Comparison of ENCODE assay signal across 8 cellular contexts in the genomic region with DNA sequence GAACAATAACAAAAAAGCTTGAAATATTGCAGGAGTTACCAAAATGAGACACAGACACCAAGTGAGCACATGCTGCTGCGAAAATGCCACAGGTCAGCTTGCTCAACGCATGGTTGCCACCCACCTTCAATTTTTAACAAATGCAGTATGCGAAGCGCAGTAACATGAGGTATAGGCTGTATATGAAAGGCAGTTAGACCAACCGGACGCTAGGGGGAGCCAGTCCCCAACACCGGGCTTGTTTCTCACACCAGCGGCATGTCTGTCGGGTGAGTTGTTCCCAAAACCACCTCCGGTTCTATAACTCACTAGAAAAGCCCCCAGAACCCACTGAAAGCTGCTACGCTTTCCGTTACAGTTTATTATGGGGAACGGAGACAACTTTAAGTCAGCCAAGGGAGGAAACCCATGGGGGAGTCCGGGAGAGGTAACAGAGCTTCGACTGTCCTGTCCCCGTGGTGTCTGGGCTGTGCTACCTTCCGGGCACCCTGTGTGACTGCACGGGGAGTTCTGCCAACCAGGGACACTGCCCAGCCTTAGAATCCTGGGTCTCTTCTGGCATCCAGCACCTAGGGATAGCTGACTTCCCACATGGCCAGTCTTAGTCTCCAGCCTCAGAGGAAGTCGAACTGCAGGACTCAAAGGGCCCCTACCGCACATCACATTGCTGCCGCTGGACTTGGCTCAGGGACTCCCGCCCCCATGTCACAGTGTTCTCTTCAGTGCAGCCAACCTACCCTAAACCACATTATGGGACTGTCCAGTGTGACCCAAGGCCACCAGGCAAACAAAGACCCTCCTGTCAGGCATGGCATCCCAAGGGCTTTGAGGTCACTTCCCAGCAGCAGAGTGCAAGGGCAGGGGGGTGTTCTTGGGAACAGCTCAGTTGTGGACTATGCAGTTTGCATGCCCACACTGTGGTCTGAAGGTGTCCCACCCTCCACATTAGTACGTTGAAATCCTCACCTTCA. TPM values are rescaled to one million over a fixed set of nuclear protein-coding genes. Genes with fewer than 3 reads are reported as not detected.
A peak's percentile ranks its signal among the peaks of the same experiment; 100 is the strongest.
DNase-seq lines count a peak whose midpoint lies in the region; ATAC-seq and TF ChIP-seq lines count a peak whose summit lies in the region.

No MANE protein-coding gene starts in this region.

- 0 out of 2 replicates have a peak, but pooled peaks cover 1% of the 10 kb centered on the region for H3K27me3 ChIP-seq in BJ (ENCODE audit: control insufficient read depth, insufficient read depth, low read length)

- peak; percentile 93 for TF ChIP-seq CTCF in BJ (IDR thresholded peaks at IDR 0.05; ENCODE audit: insufficient read depth, low read depth, low read length)

- ATAC-seq in GM19043 (IDR thresholded peaks at IDR 0.05; ENCODE audit: low read depth, unreplicated experiment) (peak; percentile 94), HG03280 (IDR thresholded peaks at IDR 0.05; ENCODE audit: unreplicated experiment) (peak; percentile 96)

- POLR2A ChIA-PET in BJ (lab: Charles Lee): no interaction called here

- CTCF ChIA-PET in BJ (lab: Yijun Ruan, JAX): interaction anchor here (0.8 to 3.3 kb wide), 8 partner anchors 11 to 370 kb away, joined by 3 to 40 read pairs (median 4); no protein-coding TSS in a partner anchor

- DNase-seq in BJ (ENCODE audit: low read depth) (peak; percentile 25), NCI-H345 treated with DMSO at 0.1 percent for 48 hours (lab: John Stamatoyannopoulos, UW; ENCODE audit: unreplicated experiment) (peak; percentile 64), left kidney (ENCODE audit: low read depth, low spot score) (peak; percentile 94)
- DNase-seq in activated CD4-positive, CD25-positive, alpha-beta regulatory T cell treated with anti-CD3 and anti-CD28 coated beads, Interleukin-2, amount 50 U/mL, for 16 hours (ENCODE audit: low read depth, low spot score): peak; percentile 73
- DNase-seq in central memory CD4-positive, alpha-beta T cell: peak; percentile 80
- DNase-seq in stimulated activated CD4-positive, alpha-beta T cell treated with anti-CD3 and anti-CD28 coated beads, Interleukin-2, amount 100 ng/mL, for 48 hours: peak; percentile 89 to 90

- H3K4me3 ChIP-seq in BJ (ENCODE audit: low read depth, low read length): no peak overlapping the region

- peaks cover 1% of the 10 kb centered on the region for H3K36me3 ChIP-seq in BJ (ENCODE audit: control insufficient read depth, insufficient read depth, low read length)

RNA-seq across cellular contexts. Expression of gene RNF187, which starts 14.0 kb away (rescaled TPM):
- 90.2 and 106 TPM in 2 replicates for polyA plus RNA-seq in BJ (2011; rRNA removed)
- 51.0 and 74.6 TPM in 2 replicates for polyA minus RNA-seq in BJ (2011; rRNA and poly(A)+ RNA removed)

Comparison
In these comparisons a context has a peak if more than half of its experiments do, and no peak if none do; other contexts are left out.
1. DNase-seq: peak in every context shown above with its lines; median percentile 94 in left kidney; 90 in stimulated activated CD4-positive, alpha-beta T cell treated with anti-CD3 and anti-CD28 coated beads, Interleukin-2, amount 100 ng/mL, for 48 hours; 80 in central memory CD4-positive, alpha-beta T cell; 73 in activated CD4-positive, CD25-positive, alpha-beta regulatory T cell treated with anti-CD3 and anti-CD28 coated beads, Interleukin-2, amount 50 U/mL, for 16 hours; 64 in NCI-H345 treated with DMSO at 0.1 percent for 48 hours; 25 in BJ.